In the genomic region with DNA sequence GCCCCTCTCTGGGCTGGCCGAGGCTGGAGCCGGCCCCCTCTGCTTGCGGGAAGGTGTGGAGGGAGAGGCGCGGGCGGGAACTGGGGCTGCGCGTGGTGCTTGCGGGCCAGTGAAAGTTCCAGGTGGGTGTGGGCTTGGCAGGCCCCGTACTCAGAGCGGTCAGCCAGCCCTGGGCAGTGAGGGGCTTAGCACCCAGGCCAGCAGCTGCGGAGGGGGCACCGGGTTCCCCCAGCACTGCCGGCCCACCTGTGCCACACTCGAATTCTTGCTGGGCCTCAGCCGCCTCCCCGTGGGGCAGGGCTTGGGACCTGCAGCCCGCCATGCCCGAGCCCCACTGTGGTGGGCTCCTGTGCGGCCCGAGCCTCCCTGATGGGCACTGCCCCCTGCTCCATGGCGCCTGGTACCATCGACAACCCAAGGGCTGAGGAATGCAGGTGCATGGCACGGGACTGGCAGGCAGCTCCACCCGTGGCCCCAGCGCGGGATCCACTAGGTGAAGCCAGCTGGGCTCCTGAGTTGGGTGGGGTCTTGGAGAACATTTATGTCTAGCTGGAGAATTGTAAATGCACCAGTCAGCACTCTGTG, we compare ENCODE assay signal across 9 cellular contexts.
"Had no signal": no experiment of that assay in that cellular context is flagged by ENCODE, and none has a peak within 500 bp of the region (broad histone marks: within the 10 kb centered on the region; RNA-seq: fewer than 3 reads in every experiment).

No MANE protein-coding gene starts in this region.

- DNase-seq: GM23248, GOT3, H7, H9, HCEC 1CT, HFFc6 had no signal

- ATAC-seq: GM23338, HCT116 had no signal

- H3K27ac ChIP-seq: GM23248 had no signal

- H3K4me3 ChIP-seq: GM23248, GM23338, HAP-1 had no signal

- H3K4me1 ChIP-seq: HAP-1 had no signal

- H3K4me3 Mint-ChIP-seq: GM23338, H9, HFFc6 had no signal

- H3K9me3 ChIP-seq: HAP-1 had no signal

- H3K36me3 ChIP-seq: HAP-1 had no signal

- H3K27ac Mint-ChIP-seq: GM23338, H9, HFFc6 had no signal
